In the genomic region with DNA sequence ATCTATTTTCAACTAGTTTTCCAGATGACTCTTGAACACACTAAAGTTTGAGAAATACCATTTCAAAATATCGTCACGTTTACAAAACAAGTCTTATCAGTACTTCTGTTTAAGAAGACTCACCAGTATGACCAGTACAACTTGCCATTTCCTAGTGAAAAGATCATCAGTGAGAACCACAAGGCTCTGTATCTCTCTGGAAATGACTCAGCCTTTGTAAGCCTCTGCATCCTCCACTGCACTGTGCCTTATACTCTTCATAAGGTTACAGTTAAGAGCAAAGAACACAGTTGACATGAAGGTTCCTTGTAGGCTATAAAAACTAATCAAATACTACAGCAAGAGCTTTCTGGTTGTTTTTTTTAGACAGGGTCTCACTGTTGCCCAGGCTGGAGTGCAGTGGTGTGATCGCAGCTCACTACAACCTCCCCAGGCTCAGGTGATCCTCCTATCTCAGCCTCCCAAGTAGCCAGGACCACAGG, we compare ENCODE assay signal across 10 cellular contexts. TPM values are rescaled to one million over a fixed set of nuclear protein-coding genes. Genes with fewer than 3 reads are reported as not detected.
A peak's percentile ranks its signal among the peaks of the same experiment; 100 is the strongest.
DNase-seq lines count a peak whose midpoint lies in the region; ATAC-seq and TF ChIP-seq lines count a peak whose summit lies in the region.
"Had no signal": no experiment of that assay in that cellular context is flagged by ENCODE, and none has a peak within 500 bp of the region (broad histone marks: within the 10 kb centered on the region; RNA-seq: fewer than 3 reads in every experiment).

No MANE protein-coding gene starts in this region.

- POLR2A ChIA-PET in RWPE1 (lab: Yijun Ruan, JAX; ENCODE audit: low non-redundant PET), result no interaction called here

- H3K4me2 ChIP-seq in MM.1S (ENCODE audit: low read depth, low read length), result no peak overlapping the region

- no peak overlapping the region for H3K27ac Mint-ChIP-seq in osteocyte (ENCODE audit: unreplicated experiment)

- no peak overlapping the region for H3K4me3 Mint-ChIP-seq in osteocyte (ENCODE audit: unreplicated experiment)

- H3K4me1 ChIP-seq in MM.1S (ENCODE audit: low read length), result no peaks in the 10 kb centered on the region

- in situ Hi-C loops in KBM-7 (cut with MboI; ENCODE audit: low pct_unique_long_range_greater_than_20kb, low sequenced_read_pairs), result no loop called here

- peak; percentile 10 for DNase-seq in activated CD4-positive, alpha-beta T cell treated with anti-CD3 and anti-CD28 coated beads for 48 hours
- DNase-seq in activated CD4-positive, alpha-beta T cell treated with anti-CD3 and anti-CD28 coated beads, Interleukin-2, amount 50 U/mL, for 1 hour, result no peak
- DNase-seq in RWPE1 (ENCODE audit: low spot score) (peak; percentile 49), kidney glomerular epithelial cell (lab: John Stamatoyannopoulos, UW) (peak; percentile 45), KBM-7 (no peak), osteocyte (ENCODE audit: extremely low spot score, unreplicated experiment) (no peak), MM.1S (no peak)

- H3K4me3 ChIP-seq in MM.1S (ENCODE audit: low read length), result no peak overlapping the region
- H3K4me3 ChIP-seq: BLaER1 treated with 17β-estradiol and CSF1 and Interleukin-3, amounts not matched to agents 10 nM and 100 nM had no signal

- no peaks in the 10 kb centered on the region for H3K36me3 ChIP-seq in MM.1S (replicated peaks; ENCODE audit: insufficient read depth, low read length)

- CTCF ChIA-PET in RWPE1 (lab: Yijun Ruan, JAX), result interaction anchor here (1.2 kb wide), 1 partner anchor 24 kb away, joined by 3 read pairs; no protein-coding TSS in a partner anchor

- H3K36me3 Mint-ChIP-seq in osteocyte (ENCODE audit: unreplicated experiment), result peaks cover 50% of the 10 kb centered on the region

- H3K9me2 ChIP-seq in MM.1S (replicated peaks; ENCODE audit: insufficient read depth, low read length), result no peaks in the 10 kb centered on the region

- H3K9me3 Mint-ChIP-seq in osteocyte (ENCODE audit: unreplicated experiment), result no peaks in the 10 kb centered on the region

- TF ChIP-seq CTCF in RWPE1 (conservative IDR thresholded peaks at IDR 0.05; ENCODE audit: low read depth), result no peak
- TF ChIP-seq CTCF in osteocyte (IDR thresholded peaks at IDR 0.05), result no peak
- TF ChIP-seq CTCF in MM.1S (IDR thresholded peaks at IDR 0.05; ENCODE audit: low read length), result no peak

- H4K20me1 ChIP-seq in MM.1S (ENCODE audit: insufficient read depth, low read length), result no peaks in the 10 kb centered on the region

- no peak overlapping the region for H2AFZ ChIP-seq in MM.1S (ENCODE audit: low read length)

- H3K9ac ChIP-seq in MM.1S (ENCODE audit: low read length), result no peak overlapping the region

- H3K9me3 ChIP-seq in MM.1S (replicated peaks; ENCODE audit: insufficient read depth, low read length), result no peaks in the 10 kb centered on the region
- H3K9me3 ChIP-seq: BLaER1 treated with 17β-estradiol and CSF1 and Interleukin-3, amounts not matched to agents 10 nM and 100 nM; neutrophil had no signal

- H3K79me2 ChIP-seq in MM.1S (ENCODE audit: low read length), result no peaks in the 10 kb centered on the region

- peak overlapping the region; percentile 30; the same call in 1 of the 2 replicates for H3K27ac ChIP-seq in RWPE1
- no peak overlapping the region for H3K27ac ChIP-seq in MM.1S (ENCODE audit: low read length)
- H3K27ac ChIP-seq: neutrophil had no signal

- H3K27me3 Mint-ChIP-seq in osteocyte (ENCODE audit: unreplicated experiment), result no peaks in the 10 kb centered on the region

- ATAC-seq in HG02763 (IDR thresholded peaks at IDR 0.05; ENCODE audit: unreplicated experiment), result peak; percentile 95

- peaks cover 6% of the 10 kb centered on the region for H3K4me1 Mint-ChIP-seq in osteocyte (ENCODE audit: unreplicated experiment)

- H3F3A ChIP-seq in MM.1S (ENCODE audit: insufficient read depth, low read length), result no peaks in the 10 kb centered on the region

- no peaks in the 10 kb centered on the region for H3K27me3 ChIP-seq in MM.1S (replicated peaks; ENCODE audit: insufficient read depth, low read length)
- H3K27me3 ChIP-seq: BLaER1 treated with 17β-estradiol and CSF1 and Interleukin-3, amounts not matched to agents 10 nM and 100 nM; neutrophil had no signal

RNA-seq across cellular contexts. Expression of a gene that starts 5.7 kb away (rescaled TPM):
- total RNA-seq in osteocyte, result 89.3 and 104 TPM in 2 replicates

RNA-seq across cellular contexts. Expression of a gene that starts 15.4 kb away (rescaled TPM):
- total RNA-seq in osteocyte, result 54.1 and 55.2 TPM in 2 replicates

RNA-seq across cellular contexts. Expression of a gene that starts 21.5 kb away (rescaled TPM):
- not detected in 2 replicates for total RNA-seq in osteocyte

Comparison
In these comparisons a context has a peak if more than half of its experiments do, and no peak if none do; other contexts are left out.
1. DNase-seq: peak in activated CD4-positive, alpha-beta T cell treated with anti-CD3 and anti-CD28 coated beads for 48 hours (single experiment), RWPE1 (single experiment) and kidney glomerular epithelial cell (single experiment); none in activated CD4-positive, alpha-beta T cell treated with anti-CD3 and anti-CD28 coated beads, Interleukin-2, amount 50 U/mL, for 1 hour (single experiment), KBM-7 (single experiment), osteocyte (single experiment) and MM.1S (single experiment).